14 cellular contexts compared by ENCODE assay signal in the genomic region with DNA sequence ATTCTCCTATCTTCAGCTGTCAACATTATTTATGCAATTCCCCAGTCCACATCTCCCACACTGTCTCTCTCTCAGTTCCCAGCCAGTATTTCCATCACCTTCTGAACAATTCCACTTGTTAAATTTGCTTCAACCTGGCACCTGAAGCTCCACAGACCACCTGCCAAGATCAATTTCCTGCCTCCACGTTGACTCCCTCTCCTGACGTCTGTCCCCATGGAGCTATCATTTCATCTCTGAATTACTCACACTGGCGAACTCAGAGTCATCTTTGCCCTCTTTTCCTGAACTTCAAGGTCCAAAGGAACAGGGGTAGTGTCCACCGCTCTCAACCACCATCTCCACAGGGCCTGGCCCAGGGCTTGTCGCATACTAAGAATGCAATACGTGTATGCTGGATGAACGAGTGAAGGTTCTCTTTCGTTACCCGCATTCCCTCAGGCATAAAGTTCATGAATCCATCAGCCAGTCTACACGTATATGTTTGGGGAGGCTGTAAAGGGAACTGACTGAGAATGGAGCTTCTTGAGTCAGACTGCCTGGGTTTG.
DNase-seq lines count a peak whose midpoint lies in the region; ATAC-seq and TF ChIP-seq lines count a peak whose summit lies in the region.
"Had no signal": no experiment of that assay in that cellular context is flagged by ENCODE, and none has a peak within 500 bp of the region (broad histone marks: within the 10 kb centered on the region; RNA-seq: fewer than 3 reads in every experiment).

No MANE protein-coding gene starts in this region.

- H3K9me3 ChIP-seq in right atrium auricular region (no peaks in the 10 kb centered on the region), thoracic aorta (no peaks in the 10 kb centered on the region), psoas muscle (no peaks in the 10 kb centered on the region)
- H3K9me3 ChIP-seq: HAP-1 had no signal

- H3K36me3 ChIP-seq in right atrium auricular region, result no peaks in the 10 kb centered on the region
- no peaks in the 10 kb centered on the region for H3K36me3 ChIP-seq in thoracic aorta
- H3K36me3 ChIP-seq in psoas muscle (ENCODE audit: insufficient read depth in 1 of 2, low read depth in 1 of 2), result no peaks in the 10 kb centered on the region
- H3K36me3 ChIP-seq: HAP-1 had no signal

- H3K4me1 ChIP-seq in right atrium auricular region, result peaks cover 0 to 27% of the 10 kb centered on the region in 2 donors
- peaks cover 21 to 65% of the 10 kb centered on the region in 2 donors for H3K4me1 ChIP-seq in thoracic aorta (ENCODE audit: control insufficient read depth in 1 of 2, low read depth in 2 of 2)
- no peaks in the 10 kb centered on the region for H3K4me1 ChIP-seq in psoas muscle
- H3K4me1 ChIP-seq: HAP-1 had no signal

- H3K4me3 ChIP-seq in right atrium auricular region, result no peak overlapping the region
- no peak overlapping the region for H3K4me3 ChIP-seq in thoracic aorta
- no peak overlapping the region for H3K4me3 ChIP-seq in psoas muscle
- H3K4me3 ChIP-seq: HAP-1 had no signal

- TF ChIP-seq CTCF in right atrium auricular region (IDR thresholded peaks at IDR 0.05) (no peak), thoracic aorta (IDR thresholded peaks at IDR 0.05) (no peak), psoas muscle (IDR thresholded peaks at IDR 0.05) (no peak)

- WGBS in psoas muscle, 3 donors, result 85 to 86% (median 85%) methylated on average over 10 of the region's 10 CpGs

- H3K27me3 ChIP-seq in right atrium auricular region (no peaks in the 10 kb centered on the region), thoracic aorta (replicated peaks; ENCODE audit: insufficient read depth) (no peaks in the 10 kb centered on the region), psoas muscle (ENCODE audit: insufficient read depth in 3 of 3, low read length in 2 of 3) (no peaks in the 10 kb centered on the region)

- intact Hi-C loops in psoas muscle (cut with DNase I), result no loop called here

- H3K27ac ChIP-seq in right atrium auricular region (peak overlapping the region; percentile 36 to 69), thoracic aorta (peak overlapping the region; percentile 93 to 99), psoas muscle (no peak overlapping the region)

- ATAC-seq in thoracic aorta (ENCODE audit: insufficient number of reproducible peaks, low FRiP score, low read depth) (no peak), psoas muscle (no peak)

- DNase-seq in NCI-H69 (lab: John Stamatoyannopoulos, UW) (peak; percentile 3), amniotic epithelial cell (ENCODE audit: low read depth) (peak; percentile 37), right atrium auricular region (ENCODE audit: low spot score) (no peak), thoracic aorta (ENCODE audit: low spot score) (no peak), DMS 273 treated with DMSO at 0.1 percent for 48 hours (lab: John Stamatoyannopoulos, UW) (no peak), occipital lobe (lab: John Stamatoyannopoulos, UW) (no peak), germinal center (ENCODE audit: low spot score) (no peak), psoas muscle (no peak)
- DNase-seq: CD4-positive, alpha-beta T cell; DMS79; NCI-H1105; NCI-H187; NCI-H526 treated with DMSO at 0.1 percent for 48 hours had no signal

Comparison
In these comparisons a context has a peak if more than half of its experiments do, and no peak if none do; other contexts are left out.
1. DNase-seq: peak in NCI-H69 (single experiment) and amniotic epithelial cell (single experiment); none in right atrium auricular region (single experiment), thoracic aorta (single experiment), DMS 273 treated with DMSO at 0.1 percent for 48 hours (single experiment), occipital lobe (single experiment), germinal center (single experiment) and psoas muscle (0 of 2).